In genomic region chr1:48749068-48749467, GRCh38 we compare ENCODE assay signal across 9 cellular contexts. TPM values are rescaled to one million over a fixed set of nuclear protein-coding genes. Genes with fewer than 3 reads are reported as not detected.
"Had no signal": no experiment of that assay in that cellular context is flagged by ENCODE, and none has a peak within 500 bp of the region (broad histone marks: within the 10 kb centered on the region; RNA-seq: fewer than 3 reads in every experiment).

No MANE protein-coding gene starts in this region.

- H3K27me3 Mint-ChIP-seq: IgD-negative memory B cell had no signal

- H3K9me3 Mint-ChIP-seq: GM23338, H9, IgD-negative memory B cell had no signal

- DNase-seq: H9, HCEC 1CT, KG1 had no signal

- ATAC-seq: GM23338 had no signal

- FAIRE-seq: H1, H54, HTR-8/SVneo had no signal

- H3K4me3 ChIP-seq: GM23338 had no signal

- H3K4me2 ChIP-seq: GM23338 had no signal

- H2AFZ ChIP-seq: GM23338 had no signal

- H3K27ac Mint-ChIP-seq: GM23338 had no signal

- H3K4me3 Mint-ChIP-seq: GM23338, H9, IgD-negative memory B cell had no signal

RNA-seq across cellular contexts. Expression of gene BEND5, which starts 27.6 kb away (rescaled TPM):
- total RNA-seq: HT-29 had no signal
